Comparison of ENCODE assay signal across 29 cellular contexts in genomic region chr21:45126983-45127382, GRCh38.
"Had no signal": no experiment of that assay in that cellular context is flagged by ENCODE, and none has a peak within 500 bp of the region (broad histone marks: within the 10 kb centered on the region; RNA-seq: fewer than 3 reads in every experiment).

No MANE protein-coding gene starts in this region.

- H3K36me3 Mint-ChIP-seq: T-cell had no signal

- DNase-seq: activated CD4-positive, alpha-beta memory T cell treated with anti-CD3 and anti-CD28 coated beads, Interleukin-2, amount 10 ng/mL, durations not matched to agents 7 days and 5 days; activated CD4-positive, alpha-beta T cell treated with anti-CD3 and anti-CD28 coated beads, Interleukin-2, amount 10 ng/mL, durations not matched to agents 24 days and 14 days; activated CD8-positive, alpha-beta memory T cell treated with anti-CD3 and anti-CD28 coated beads, Interleukin-2, amount 50 U/mL, for 48 hours; activated gamma-delta T cell treated with Interleukin-2 at 50 U/mL for 16 hours; activated naive CD8-positive, alpha-beta T cell treated with anti-CD3 and anti-CD28 coated beads, Interleukin-2, amount 50 U/mL, for 24 hours; activated T-cell treated with anti-CD3 and anti-CD28 coated beads, Interleukin-2, amount 50 U/mL, for 4 hours; amygdala; effector CD8-positive, alpha-beta T cell; erythroblast; hippocampal formation; left cardiac atrium; left ventricle myocardium superior; mucosa of descending colon; naive thymus-derived CD8-positive, alpha-beta T cell; occipital lobe; right cardiac atrium; spleen; T-cell; upper lobe of left lung had no signal

- H3K4me3 Mint-ChIP-seq: activated CD4-positive, alpha-beta memory T cell treated with anti-CD3 and anti-CD28 coated beads, Interleukin-2, amount 10 ng/mL, durations not matched to agents 7 days and 5 days; activated CD4-positive, alpha-beta T cell treated with anti-CD3 and anti-CD28 coated beads, Interleukin-2, amount 10 ng/mL, durations not matched to agents 24 days and 14 days; activated naive CD4-positive, alpha-beta T cell treated with anti-CD3 and anti-CD28 coated beads, Interleukin-2, amount 50 U/mL, for 24 hours; activated naive CD8-positive, alpha-beta T cell treated with anti-CD3 and anti-CD28 coated beads, Interleukin-2, amount 50 U/mL, for 24 hours; activated T-cell treated with anti-CD3 and anti-CD28 coated beads, Interleukin-2, amount 50 U/mL, for 4 hours; activated T-helper 17 cell treated with anti-CD3 and anti-CD28 coated beads, Interleukin-2, amount 50 U/mL, for 72 hours; central memory CD8-positive, alpha-beta T cell; naive thymus-derived CD8-positive, alpha-beta T cell; neural crest cell; stimulated activated naive CD8-positive, alpha-beta T cell treated with anti-CD3 and anti-CD28 coated beads, Interleukin-15, Interleukin-2, amounts not matched to agents 100 ng/mL and 50 ng/mL, for 24 hours; T-cell had no signal

- H3K9ac ChIP-seq: parathyroid adenoma had no signal

- ATAC-seq: activated CD4-positive, CD25-positive, alpha-beta regulatory T cell treated with anti-CD3 and anti-CD28 coated beads, Interleukin-2, amount 50 U/mL, for 24 hours; activated naive CD8-positive, alpha-beta T cell treated with anti-CD3 and anti-CD28 coated beads, Interleukin-2, amount 50 U/mL, for 24 hours; activated T-cell treated with anti-CD3 and anti-CD28 coated beads, Interleukin-2, amount 50 U/mL, for 4 hours; activated T-helper 17 cell treated with anti-CD3 and anti-CD28 coated beads, Interleukin-2, amount 50 U/mL, for 72 hours; left cardiac atrium; left ventricle myocardium superior; mucosa of descending colon; naive thymus-derived CD8-positive, alpha-beta T cell; right cardiac atrium; T-cell had no signal

- H3K4me3 ChIP-seq: breast epithelium, gastrocnemius medialis, mucosa of descending colon, spleen, upper lobe of left lung, vagina had no signal

- H3K27ac ChIP-seq: breast epithelium, parathyroid adenoma, spleen, vagina had no signal

- H3K4me1 Mint-ChIP-seq: neural crest cell had no signal

- H3K27me3 Mint-ChIP-seq: activated CD4-positive, alpha-beta memory T cell treated with anti-CD3 and anti-CD28 coated beads, Interleukin-2, amount 10 ng/mL, durations not matched to agents 7 days and 5 days; activated CD4-positive, alpha-beta T cell treated with anti-CD3 and anti-CD28 coated beads, Interleukin-2, amount 10 ng/mL, durations not matched to agents 24 days and 14 days; activated naive CD4-positive, alpha-beta T cell treated with anti-CD3 and anti-CD28 coated beads, Interleukin-2, amount 50 U/mL, for 24 hours; activated naive CD8-positive, alpha-beta T cell treated with anti-CD3 and anti-CD28 coated beads, Interleukin-2, amount 50 U/mL, for 24 hours; activated T-helper 17 cell treated with anti-CD3 and anti-CD28 coated beads, Interleukin-2, amount 50 U/mL, for 72 hours; central memory CD8-positive, alpha-beta T cell; naive thymus-derived CD8-positive, alpha-beta T cell; stimulated activated naive CD8-positive, alpha-beta T cell treated with anti-CD3 and anti-CD28 coated beads, Interleukin-15, Interleukin-2, amounts not matched to agents 100 ng/mL and 50 ng/mL, for 24 hours; T-cell had no signal

- H3K4me1 ChIP-seq: breast epithelium, parathyroid adenoma had no signal

- H3K36me3 ChIP-seq: breast epithelium, gastrocnemius medialis, vagina had no signal

- H3K27ac Mint-ChIP-seq: activated CD4-positive, alpha-beta memory T cell treated with anti-CD3 and anti-CD28 coated beads, Interleukin-2, amount 10 ng/mL, durations not matched to agents 7 days and 5 days; activated CD4-positive, alpha-beta T cell treated with anti-CD3 and anti-CD28 coated beads, Interleukin-2, amount 10 ng/mL, durations not matched to agents 24 days and 14 days; activated naive CD4-positive, alpha-beta T cell treated with anti-CD3 and anti-CD28 coated beads, Interleukin-2, amount 50 U/mL, for 24 hours; activated naive CD8-positive, alpha-beta T cell treated with anti-CD3 and anti-CD28 coated beads, Interleukin-2, amount 50 U/mL, for 24 hours; T-cell had no signal

- H3K27me3 ChIP-seq: breast epithelium, gastrocnemius medialis, spleen, upper lobe of left lung, vagina had no signal

- H3K9me3 Mint-ChIP-seq: activated CD4-positive, alpha-beta memory T cell treated with anti-CD3 and anti-CD28 coated beads, Interleukin-2, amount 10 ng/mL, durations not matched to agents 7 days and 5 days; activated CD4-positive, alpha-beta T cell treated with anti-CD3 and anti-CD28 coated beads, Interleukin-2, amount 10 ng/mL, durations not matched to agents 24 days and 14 days; activated naive CD4-positive, alpha-beta T cell treated with anti-CD3 and anti-CD28 coated beads, Interleukin-2, amount 50 U/mL, for 24 hours; activated naive CD8-positive, alpha-beta T cell treated with anti-CD3 and anti-CD28 coated beads, Interleukin-2, amount 50 U/mL, for 24 hours; activated T-cell treated with anti-CD3 and anti-CD28 coated beads, Interleukin-2, amount 50 U/mL, for 4 hours; activated T-helper 17 cell treated with anti-CD3 and anti-CD28 coated beads, Interleukin-2, amount 50 U/mL, for 72 hours; central memory CD8-positive, alpha-beta T cell; naive thymus-derived CD8-positive, alpha-beta T cell; neural crest cell; stimulated activated naive CD8-positive, alpha-beta T cell treated with anti-CD3 and anti-CD28 coated beads, Interleukin-15, Interleukin-2, amounts not matched to agents 100 ng/mL and 50 ng/mL, for 24 hours; T-cell had no signal

- H3K9me3 ChIP-seq: breast epithelium, gastrocnemius medialis, mucosa of descending colon, spleen, upper lobe of left lung, vagina had no signal
